14 cellular contexts compared by ENCODE assay signal in genomic region chr19:29487432-29487831, GRCh38. TPM values are rescaled to one million over a fixed set of nuclear protein-coding genes. Genes with fewer than 3 reads are reported as not detected.
"Had no signal": no experiment of that assay in that cellular context is flagged by ENCODE, and none has a peak within 500 bp of the region (broad histone marks: within the 10 kb centered on the region; RNA-seq: fewer than 3 reads in every experiment).

No MANE protein-coding gene starts in this region.

- H3K9me3 Mint-ChIP-seq: stimulated activated effector memory CD8-positive, alpha-beta T cell treated with anti-CD3 and anti-CD28 coated beads, Interleukin-12 subunit alpha, Interleukin-12 subunit beta, amount 100 ng/mL, for 72 hours had no signal

- H3K36me3 Mint-ChIP-seq: activated naive CD8-positive, alpha-beta T cell treated with anti-CD3 and anti-CD28 coated beads, Interleukin-2, amount 10 ng/mL, durations not matched to agents 7 days and 5 days; neural progenitor cell; stimulated activated effector memory CD8-positive, alpha-beta T cell treated with anti-CD3 and anti-CD28 coated beads, Interleukin-12 subunit alpha, Interleukin-12 subunit beta, amount 100 ng/mL, for 72 hours had no signal

- H3K9ac ChIP-seq: neural progenitor cell had no signal

- ATAC-seq: heart left ventricle; left lung; pancreas; stimulated activated effector memory CD8-positive, alpha-beta T cell treated with anti-CD3 and anti-CD28 coated beads, Interleukin-12 subunit alpha, Interleukin-12 subunit beta, amount 100 ng/mL, for 72 hours had no signal

- H3K4me3 Mint-ChIP-seq: activated CD4-positive, alpha-beta memory T cell treated with anti-CD3 and anti-CD28 coated beads, Interleukin-2, amount 10 ng/mL, durations not matched to agents 7 days and 5 days; activated naive CD8-positive, alpha-beta T cell treated with anti-CD3 and anti-CD28 coated beads, Interleukin-2, amount 10 ng/mL, durations not matched to agents 7 days and 5 days; neural progenitor cell; stimulated activated effector memory CD8-positive, alpha-beta T cell treated with anti-CD3 and anti-CD28 coated beads, Interleukin-12 subunit alpha, Interleukin-12 subunit beta, amount 100 ng/mL, for 72 hours had no signal

- H3K9me3 ChIP-seq: breast epithelium, heart left ventricle, left lung, pancreas, tibial artery had no signal

- H3K4me2 ChIP-seq: neural progenitor cell had no signal

- DNase-seq: activated CD4-positive, alpha-beta memory T cell treated with anti-CD3 and anti-CD28 coated beads, Interleukin-2, amount 10 ng/mL, durations not matched to agents 7 days and 5 days; activated CD4-positive, CD25-positive, alpha-beta regulatory T cell treated with anti-CD3 and anti-CD28 coated beads, Interleukin-2, amount 50 U/mL, for 72 hours; activated CD8-positive, alpha-beta memory T cell treated with anti-CD3 and anti-CD28 coated beads, Interleukin-2, amount 50 U/mL, for 48 hours; activated naive CD8-positive, alpha-beta T cell treated with anti-CD3 and anti-CD28 coated beads, Interleukin-2, amount 10 ng/mL, durations not matched to agents 7 days and 5 days; anterior cingulate cortex; left lung; small intestine; tibial artery had no signal

- H3K4me1 ChIP-seq: breast epithelium, heart left ventricle, left lung, neural progenitor cell, pancreas, tibial artery had no signal

- H3K4me3 ChIP-seq: breast epithelium, heart left ventricle, left lung, neural progenitor cell, pancreas, tibial artery had no signal

- H3K27ac Mint-ChIP-seq: activated CD4-positive, alpha-beta memory T cell treated with anti-CD3 and anti-CD28 coated beads, Interleukin-2, amount 10 ng/mL, durations not matched to agents 7 days and 5 days; activated naive CD8-positive, alpha-beta T cell treated with anti-CD3 and anti-CD28 coated beads, Interleukin-2, amount 10 ng/mL, durations not matched to agents 7 days and 5 days; neural progenitor cell; stimulated activated effector memory CD8-positive, alpha-beta T cell treated with anti-CD3 and anti-CD28 coated beads, Interleukin-12 subunit alpha, Interleukin-12 subunit beta, amount 100 ng/mL, for 72 hours had no signal

- H3K36me3 ChIP-seq: breast epithelium, heart left ventricle, left lung, neural progenitor cell, pancreas, tibial artery had no signal

- H3K4me1 Mint-ChIP-seq: activated CD4-positive, alpha-beta memory T cell treated with anti-CD3 and anti-CD28 coated beads, Interleukin-2, amount 10 ng/mL, durations not matched to agents 7 days and 5 days; activated naive CD8-positive, alpha-beta T cell treated with anti-CD3 and anti-CD28 coated beads, Interleukin-2, amount 10 ng/mL, durations not matched to agents 7 days and 5 days; neural progenitor cell; stimulated activated effector memory CD8-positive, alpha-beta T cell treated with anti-CD3 and anti-CD28 coated beads, Interleukin-12 subunit alpha, Interleukin-12 subunit beta, amount 100 ng/mL, for 72 hours had no signal

- H3K27ac ChIP-seq: breast epithelium, heart left ventricle, left lung, neural progenitor cell, pancreas, tibial artery had no signal

RNA-seq across cellular contexts. Expression of gene VSTM2B, which starts 38.4 kb away (rescaled TPM):
- total RNA-seq: activated CD4-positive, alpha-beta memory T cell treated with anti-CD3 and anti-CD28 coated beads, Interleukin-2, amount 10 ng/mL, durations not matched to agents 7 days and 5 days; activated naive CD8-positive, alpha-beta T cell treated with anti-CD3 and anti-CD28 coated beads, Interleukin-2, amount 10 ng/mL, durations not matched to agents 7 days and 5 days; breast epithelium; fibroblast of lung; heart left ventricle; left lung; pancreas had no signal
